30 cellular contexts compared by ENCODE assay signal in the genomic region with DNA sequence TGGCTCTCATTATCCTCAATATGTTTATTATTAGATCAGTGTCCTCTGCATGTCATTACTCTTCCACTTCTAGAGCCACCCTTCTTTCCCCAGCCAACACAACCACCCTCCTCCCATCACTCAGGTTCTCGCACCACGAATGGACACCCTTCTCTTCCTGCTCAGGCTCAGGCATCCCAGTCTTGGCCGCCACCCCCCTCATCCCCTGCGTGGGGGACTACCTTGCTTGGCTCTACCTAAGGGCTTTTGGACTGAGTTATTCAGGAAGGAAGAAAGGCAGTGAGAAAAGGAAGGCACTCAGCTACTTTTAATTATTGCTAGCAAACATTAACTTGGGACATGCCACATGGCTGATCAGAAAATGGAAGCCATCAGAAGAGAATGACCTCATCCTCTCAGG.
"Had no signal": no experiment of that assay in that cellular context is flagged by ENCODE, and none has a peak within 500 bp of the region (broad histone marks: within the 10 kb centered on the region; RNA-seq: fewer than 3 reads in every experiment).

No MANE protein-coding gene starts in this region.

- H3K27me3 ChIP-seq: foreskin keratinocyte, heart right ventricle, pancreas, testis, tibial artery had no signal

- H3K27ac ChIP-seq: foreskin keratinocyte, gastroesophageal sphincter, heart right ventricle, pancreas, testis, tibial artery had no signal

- H3K36me3 Mint-ChIP-seq: memory B cell; mesothelial cell of epicardium; stimulated activated memory B cell treated with anti-CD40 and anti-IgM and Interleukin-4, amounts not matched to agents 10 μg/mL and 1 μg/mL and 100 μg/mL, for 72 hours had no signal

- ATAC-seq: effector memory CD8-positive, alpha-beta T cell; foreskin keratinocyte; gastroesophageal sphincter; heart right ventricle; left lobe of liver; mucosa of descending colon; pancreas; sciatic nerve; stimulated activated memory B cell treated with anti-CD40 and anti-IgM and Interleukin-4, amounts not matched to agents 10 μg/mL and 1 μg/mL and 100 μg/mL, for 72 hours; stimulated activated naive CD8-positive, alpha-beta T cell treated with anti-CD3 and anti-CD28 coated beads, Interleukin-15, Interleukin-2, amounts not matched to agents 100 U/mL and 50 U/mL, for 24 hours had no signal

- H3K4me1 ChIP-seq: foreskin keratinocyte, gastroesophageal sphincter, heart right ventricle, pancreas, testis, tibial artery had no signal

- H3K4me1 Mint-ChIP-seq: mesothelial cell of epicardium, nephron progenitor cell had no signal

- H3K4me3 ChIP-seq: gastroesophageal sphincter, heart right ventricle, lung, mucosa of descending colon, pancreas, smooth muscle cell, testis, tibial artery had no signal

- DNase-seq: cerebellar nuclear complex; cortex of kidney; effector memory CD8-positive, alpha-beta T cell; foreskin keratinocyte; glutamatergic neuron; heart right ventricle; hippocampal formation; kidney glomerular epithelial cell; mucosa of descending colon; naive B cell; nephron progenitor cell; occipital lobe; pancreas; stimulated activated CD4-positive, alpha-beta T cell treated with anti-CD3 and anti-CD28 coated beads, Interleukin-2, amount 100 ng/mL, for 24 hours; stimulated activated CD4-positive, alpha-beta T cell treated with anti-CD3 and anti-CD28 coated beads, Interleukin-4, amount 100 ng/mL, for 4 hours; stimulated activated naive CD8-positive, alpha-beta T cell treated with anti-CD3 and anti-CD28 coated beads, Interleukin-15, Interleukin-2, amounts not matched to agents 100 U/mL and 50 U/mL, for 24 hours; substantia nigra; testis; tibial artery had no signal

- H3K27ac Mint-ChIP-seq: memory B cell; mesothelial cell of epicardium; nephron progenitor cell; stimulated activated memory B cell treated with anti-CD40 and anti-IgM and Interleukin-4, amounts not matched to agents 10 μg/mL and 1 μg/mL and 100 μg/mL, for 72 hours; type B pancreatic cell had no signal

- H3K9me3 ChIP-seq: gastroesophageal sphincter, heart right ventricle, mucosa of descending colon, pancreas, testis, tibial artery had no signal

- H3K4me2 ChIP-seq: smooth muscle cell had no signal

- H3K4me3 Mint-ChIP-seq: effector memory CD8-positive, alpha-beta T cell; memory B cell; mesothelial cell of epicardium; nephron progenitor cell; stimulated activated memory B cell treated with anti-CD40 and anti-IgM and Interleukin-4, amounts not matched to agents 10 μg/mL and 1 μg/mL and 100 μg/mL, for 72 hours; type B pancreatic cell had no signal

- FAIRE-seq: endometrium, islet of Langerhans, pancreas had no signal

- H3K36me3 ChIP-seq: gastroesophageal sphincter, heart right ventricle, pancreas, tibial artery had no signal

- H3K9me3 Mint-ChIP-seq: mesothelial cell of epicardium, nephron progenitor cell had no signal
